8 cellular contexts compared by ENCODE assay signal in the genomic region with DNA sequence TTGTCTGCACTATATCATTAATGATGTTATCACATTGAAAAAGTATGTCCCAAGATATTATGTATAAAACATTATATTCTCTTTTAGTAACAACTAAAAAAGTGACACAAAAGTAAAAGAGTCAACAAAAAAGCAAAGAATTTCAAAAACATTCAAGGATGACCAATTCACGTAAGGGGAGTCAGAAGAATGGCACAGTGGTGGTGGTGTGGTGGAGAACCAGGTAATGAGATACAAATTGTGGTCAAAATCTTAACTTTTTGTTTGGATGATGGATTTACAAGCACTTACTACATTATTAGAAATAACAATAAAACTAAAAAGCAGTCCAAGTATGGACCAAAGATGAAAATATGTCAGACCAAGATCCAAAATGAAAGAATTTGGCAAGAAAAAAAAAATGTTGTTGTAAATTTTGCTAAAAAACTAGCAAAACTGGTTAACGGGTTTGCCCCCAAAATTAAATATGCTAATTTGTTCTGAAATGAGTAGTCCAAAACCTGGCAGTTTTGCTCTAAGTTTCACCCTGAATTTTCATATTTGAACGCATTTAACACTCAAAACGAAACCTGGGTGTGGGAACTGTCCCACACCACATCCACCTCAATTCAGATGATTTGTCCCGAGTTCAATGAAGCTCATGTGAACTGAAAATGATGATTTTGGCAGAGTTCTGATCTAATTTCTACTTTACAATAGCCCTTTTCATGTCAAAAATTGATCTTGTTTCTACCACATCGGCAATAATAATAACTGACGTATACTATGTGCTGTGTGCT.
DNase-seq lines count a peak whose midpoint lies in the region; ATAC-seq and TF ChIP-seq lines count a peak whose summit lies in the region.

No MANE protein-coding gene starts in this region.

- peak; percentile 81 for ATAC-seq in GM18909 (IDR thresholded peaks at IDR 0.05; ENCODE audit: poor library complexity, unreplicated experiment)
- ATAC-seq in GM21723 (IDR thresholded peaks at IDR 0.05; ENCODE audit: unreplicated experiment): peak; percentile 88
- ATAC-seq in HG03558 (IDR thresholded peaks at IDR 0.05; ENCODE audit: extremely low read depth, unreplicated experiment): peak; percentile 66
- peak; percentile 86 to 92 for ATAC-seq in natural killer cell treated with Interleukin-12 subunit alpha and Interleukin-12 subunit beta and Interleukin-15 and Interleukin-18, amount 100 ng/mL, for 72 hours

- peaks cover 0 to 11% (median 2%) of the 10 kb centered on the region in 4 donors for H3K4me1 ChIP-seq in sigmoid colon

- H3K4me3 ChIP-seq in sigmoid colon: no peak overlapping the region

- intact Hi-C loops in sigmoid colon (cut with DNase I): no loop called here

- H3K36me3 Mint-ChIP-seq in natural killer cell treated with Interleukin-12 subunit alpha and Interleukin-12 subunit beta and Interleukin-15 and Interleukin-18, amount 100 ng/mL, for 72 hours: peaks cover 35% of the 10 kb centered on the region

- no peaks in the 10 kb centered on the region for H3K27me3 ChIP-seq in sigmoid colon

- H3K27ac Mint-ChIP-seq in natural killer cell treated with Interleukin-12 subunit alpha and Interleukin-12 subunit beta and Interleukin-15 and Interleukin-18, amount 100 ng/mL, for 72 hours: peak overlapping the region; percentile 75 to 84

- H3K9me3 ChIP-seq in sigmoid colon: no peaks in the 10 kb centered on the region

- H3K27me3 Mint-ChIP-seq in natural killer cell treated with Interleukin-12 subunit alpha and Interleukin-12 subunit beta and Interleukin-15 and Interleukin-18, amount 100 ng/mL, for 72 hours: no peaks in the 10 kb centered on the region

- no peak for TF ChIP-seq POLR2A in sigmoid colon (IDR thresholded peaks at IDR 0.05)

- 75 to 86% methylated on average over 7 of the region's 7 CpGs for WGBS in sigmoid colon, 2 donors

- peaks cover 0 to 4% (median 0%) of the 10 kb centered on the region in 4 donors for H3K36me3 ChIP-seq in sigmoid colon

- peak overlapping the region; percentile 72 for H3K4me3 Mint-ChIP-seq in natural killer cell treated with Interleukin-12 subunit alpha and Interleukin-12 subunit beta and Interleukin-15 and Interleukin-18, amount 100 ng/mL, for 72 hours

- peaks cover 4% of the 10 kb centered on the region for H3K9me3 Mint-ChIP-seq in natural killer cell treated with Interleukin-12 subunit alpha and Interleukin-12 subunit beta and Interleukin-15 and Interleukin-18, amount 100 ng/mL, for 72 hours

- DNase-seq in natural killer cell treated with Interleukin-12 subunit alpha and Interleukin-12 subunit beta and Interleukin-15 and Interleukin-18, amount 100 ng/mL, for 72 hours (ENCODE audit: low spot score): peak; percentile 79
- no peak for DNase-seq in NCI-H1092 treated with DMSO at 0.1 percent for 48 hours (lab: John Stamatoyannopoulos, UW)
- DNase-seq in sigmoid colon: no peak
- DNase-seq in NCI-H1105 treated with DMSO at 0.1 percent for 48 hours (lab: John Stamatoyannopoulos, UW): no peak
- DNase-seq in NCI-H69 (lab: John Stamatoyannopoulos, UW): no peak

- no peak for TF ChIP-seq CTCF in sigmoid colon (IDR thresholded peaks at IDR 0.05)

- no peak overlapping the region for H3K27ac ChIP-seq in sigmoid colon

- peaks cover 42 to 62% of the 10 kb centered on the region in 2 donors for H3K4me1 Mint-ChIP-seq in natural killer cell treated with Interleukin-12 subunit alpha and Interleukin-12 subunit beta and Interleukin-15 and Interleukin-18, amount 100 ng/mL, for 72 hours (ENCODE audit: low read depth in 2 of 2)

- no peak for TF ChIP-seq EP300 in sigmoid colon (IDR thresholded peaks at IDR 0.05)
